9 cellular contexts compared by ENCODE assay signal in the genomic region with DNA sequence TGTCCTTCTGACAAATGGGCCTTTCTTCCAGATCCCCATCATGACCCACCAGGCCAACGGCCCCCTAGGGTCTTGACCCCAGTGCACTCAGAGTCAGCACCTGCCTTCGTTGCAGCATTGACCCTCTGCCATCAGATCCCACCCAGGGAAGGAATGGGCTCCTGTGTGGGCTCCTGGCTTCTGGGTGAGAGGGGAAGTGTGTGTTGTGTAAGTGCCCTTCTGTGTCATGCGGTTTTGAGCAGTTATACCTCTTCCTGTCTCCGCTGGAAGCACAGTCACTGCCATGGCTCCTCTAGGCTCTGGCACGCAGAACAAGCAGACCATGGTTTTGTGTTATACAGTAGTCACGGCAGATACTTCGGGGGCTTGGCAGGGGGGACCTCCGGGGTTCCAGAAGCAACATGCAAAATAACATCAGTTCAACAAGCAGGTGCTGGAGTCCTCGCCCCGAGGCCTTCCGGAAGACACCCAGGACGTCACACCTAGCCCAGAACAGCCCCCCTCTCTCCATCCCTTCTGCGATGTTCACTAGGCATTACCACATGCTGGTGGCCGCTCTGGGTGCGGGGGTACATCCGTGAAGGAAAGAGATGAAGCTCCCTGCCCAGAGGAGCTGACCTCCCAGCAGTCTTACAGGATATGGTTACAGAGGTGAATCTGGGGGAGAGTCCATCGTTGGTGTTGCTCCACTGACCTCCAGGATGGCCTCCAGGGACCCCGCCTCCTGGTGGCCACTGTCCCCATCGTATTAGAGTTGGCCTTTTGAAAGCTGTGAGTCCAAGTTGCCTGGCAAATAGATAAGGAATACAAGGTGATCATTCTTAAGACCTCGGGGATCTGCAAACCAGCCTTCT. TPM values are rescaled to one million over a fixed set of nuclear protein-coding genes. Genes with fewer than 3 reads are reported as not detected.
A peak's percentile ranks its signal among the peaks of the same experiment; 100 is the strongest.
DNase-seq lines count a peak whose midpoint lies in the region; ATAC-seq lines count a peak whose summit lies in the region.
"Had no signal": no experiment of that assay in that cellular context is flagged by ENCODE, and none has a peak within 500 bp of the region (broad histone marks: within the 10 kb centered on the region; RNA-seq: fewer than 3 reads in every experiment).

No MANE protein-coding gene starts in this region.

- DNase-seq in ELR (ENCODE audit: low read depth) (peak; percentile 40), amniotic stem cell (lab: John Stamatoyannopoulos, UW) (no peak), NCI-H1092 (lab: John Stamatoyannopoulos, UW) (no peak), posterior vena cava (ENCODE audit: low spot score) (no peak)
- DNase-seq in activated CD4-positive, alpha-beta T cell treated with anti-CD3 and anti-CD28 coated beads, Interleukin-2, amount 50 U/mL, for 24 hours (ENCODE audit: low read depth in 1 of 2, low spot score in 1 of 2): peak; percentile 23 to 49
- DNase-seq in stimulated activated CD4-positive, alpha-beta T cell treated with anti-CD3 and anti-CD28 coated beads, TNF-alpha, amount 100 ng/mL, for 4 hours (ENCODE audit: low read depth in 3 of 3): peak in 2 of 3 experiments; percentile 27 to 28

- intact Hi-C loops in posterior vena cava (cut with DNase I): no loop called here

- H3K9me3 ChIP-seq in esophagus (ENCODE audit: control insufficient read depth in 2 of 2, insufficient read depth in 1 of 2, low read depth in 1 of 2, low read length in 1 of 2): no peaks in the 10 kb centered on the region

- H3K4me1 ChIP-seq in esophagus (ENCODE audit: control insufficient read depth in 2 of 2, insufficient read depth in 2 of 2, low read length in 1 of 2): peaks cover 0 to 12% of the 10 kb centered on the region in 2 donors

- H3K36me3 ChIP-seq in esophagus (ENCODE audit: control insufficient read depth in 2 of 2, insufficient read depth in 2 of 2, low read length in 1 of 2): no peaks in the 10 kb centered on the region
- H3K36me3 ChIP-seq: cardiac muscle cell had no signal

- peak; percentile 38 for ATAC-seq in HG03571 (IDR thresholded peaks at IDR 0.05; ENCODE audit: unreplicated experiment)

- peak overlapping the region; percentile 13 for H3K27ac ChIP-seq in esophagus (ENCODE audit: low read depth in 2 of 2, low read length in 1 of 2)
- H3K27ac ChIP-seq: cardiac muscle cell had no signal

- H3K4me3 ChIP-seq in esophagus (ENCODE audit: low read depth in 1 of 2, low read length in 2 of 2): no peak overlapping the region
- H3K4me3 ChIP-seq: cardiac muscle cell had no signal

- H3K27me3 ChIP-seq in esophagus (ENCODE audit: control insufficient read depth in 1 of 2, insufficient read depth in 2 of 2, low read length in 2 of 2): peaks cover 0 to 2% of the 10 kb centered on the region in 2 donors

- 69 to 72% methylated on average over 20 of the region's 20 CpGs for WGBS in esophagus, 2 donors

RNA-seq across cellular contexts. Expression of gene KCNAB2, which starts 17.4 kb away (rescaled TPM):
- 1 to 10 TPM; 2.2 to 2.8 TPM for polyA plus RNA-seq in esophagus
- 10 to 100 TPM; 13.5 to 21.8 TPM for total RNA-seq in posterior vena cava

RNA-seq across cellular contexts. Expression of gene NPHP4, which starts 36.0 kb away (rescaled TPM):
- polyA plus RNA-seq in esophagus: 1 to 10 TPM; 2.9 to 4.4 TPM
- total RNA-seq in posterior vena cava: 1 to 10 TPM; 6.9 to 7.7 TPM

Comparison
In these comparisons a context has a peak if more than half of its experiments do, and no peak if none do; other contexts are left out.
1. DNase-seq: peak in ELR (single experiment), activated CD4-positive, alpha-beta T cell treated with anti-CD3 and anti-CD28 coated beads, Interleukin-2, amount 50 U/mL, for 24 hours (2 of 2) and stimulated activated CD4-positive, alpha-beta T cell treated with anti-CD3 and anti-CD28 coated beads, TNF-alpha, amount 100 ng/mL, for 4 hours (2 of 3); none in amniotic stem cell (single experiment), NCI-H1092 (single experiment) and posterior vena cava (single experiment).